ENCODE assay signal across 15 cellular contexts in the genomic region with DNA sequence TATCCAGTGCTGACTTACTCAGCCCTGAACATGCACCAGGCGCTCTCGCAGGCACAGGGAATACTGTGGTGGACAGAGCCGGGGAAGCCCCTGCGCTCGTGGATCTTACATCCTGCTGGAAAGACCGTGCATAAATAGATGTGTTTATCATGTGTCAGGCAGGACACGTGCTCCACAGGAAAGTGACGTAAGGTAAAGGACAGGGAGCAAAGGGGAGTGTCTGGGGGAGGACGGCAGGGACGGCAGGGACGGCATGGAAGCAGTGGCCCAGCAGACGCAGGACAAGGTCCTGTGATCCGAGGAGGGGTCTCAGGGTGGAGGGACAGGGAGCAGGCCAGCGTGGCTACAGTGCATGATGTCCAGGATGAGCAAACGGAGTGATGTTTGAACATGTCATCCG.
"Had no signal": no experiment of that assay in that cellular context is flagged by ENCODE, and none has a peak within 500 bp of the region (broad histone marks: within the 10 kb centered on the region; RNA-seq: fewer than 3 reads in every experiment).

No MANE protein-coding gene starts in this region.

- H3K27ac ChIP-seq: cardiac muscle cell, colonic mucosa, heart left ventricle, lower lobe of right lung, SJSA1, skin epidermis, stomach, tibial artery had no signal

- DNase-seq: activated CD4-positive, alpha-beta memory T cell treated with anti-CD3 and anti-CD28 coated beads for 36 hours; activated CD4-positive, CD25-positive, alpha-beta regulatory T cell treated with anti-CD3 and anti-CD28 coated beads, Interleukin-2, amount 50 U/mL, for 72 hours; activated CD8-positive, alpha-beta memory T cell treated with anti-CD3 and anti-CD28 coated beads, Interleukin-2, amount 50 U/mL, for 48 hours; colonic mucosa; effector CD4-positive, alpha-beta T cell; foreskin melanocyte; kidney; lower lobe of right lung; naive thymus-derived CD4-positive, alpha-beta T cell; stomach; tibial artery had no signal

- H3K9me3 ChIP-seq: colonic mucosa, lower lobe of right lung, stomach, tibial artery had no signal

- H3K27me3 ChIP-seq: cardiac muscle cell, colonic mucosa, heart left ventricle, SJSA1, stomach, tibial artery had no signal

- H3K4me1 ChIP-seq: colonic mucosa, heart left ventricle, lower lobe of right lung, SJSA1, tibial artery had no signal

- H3K4me3 ChIP-seq: cardiac muscle cell, colonic mucosa, heart left ventricle, lower lobe of right lung, SJSA1, skin epidermis, stomach, tibial artery had no signal

- ATAC-seq: naive thymus-derived CD4-positive, alpha-beta T cell had no signal

- H3K36me3 ChIP-seq: cardiac muscle cell, colonic mucosa, heart left ventricle, lower lobe of right lung, SJSA1, stomach, tibial artery had no signal
